19 cellular contexts compared by ENCODE assay signal in the genomic region with DNA sequence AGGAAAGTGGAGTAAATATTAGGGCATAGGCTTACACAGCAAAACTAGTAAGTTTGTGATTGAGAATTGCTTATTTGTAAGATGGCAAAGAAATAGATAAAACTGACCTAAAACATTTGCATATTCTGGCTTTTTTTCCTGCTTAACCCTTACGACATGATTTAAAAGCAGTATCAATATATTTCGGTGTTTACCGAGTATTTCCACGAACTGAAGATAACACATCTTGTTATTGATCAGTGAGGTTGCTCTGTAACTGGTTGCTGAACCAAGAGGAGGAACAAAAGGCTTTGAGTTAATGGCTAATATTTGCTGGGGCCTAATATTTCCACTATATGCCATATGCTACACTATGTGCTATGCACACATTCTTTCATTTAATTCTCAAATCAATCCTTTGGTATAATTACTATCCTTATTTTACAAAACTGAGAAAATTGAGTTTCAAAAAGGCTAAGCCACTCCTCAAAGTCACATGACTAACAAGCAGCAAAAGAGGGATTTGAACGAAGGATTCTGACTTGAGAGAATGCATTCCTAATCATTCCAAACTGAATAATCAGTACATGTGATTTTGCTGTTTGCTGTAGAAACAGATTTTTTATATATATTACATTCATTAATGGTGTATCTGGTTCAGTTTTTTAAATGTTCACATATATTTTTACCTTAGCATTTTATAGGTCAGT.
DNase-seq lines count a peak whose midpoint lies in the region; ATAC-seq, FAIRE-seq and TF ChIP-seq lines count a peak whose summit lies in the region.
"Had no signal": no experiment of that assay in that cellular context is flagged by ENCODE, and none has a peak within 500 bp of the region (broad histone marks: within the 10 kb centered on the region; RNA-seq: fewer than 3 reads in every experiment).

No MANE protein-coding gene starts in this region.

- no peak overlapping the region for H3K27ac ChIP-seq in K562 (ENCODE audit: extremely low read depth, low read depth, low read length)
- no peak overlapping the region for H3K27ac ChIP-seq in H1 (ENCODE audit: low read depth, low read length)
- H3K27ac ChIP-seq in neural progenitor cell, result no peak overlapping the region
- H3K27ac ChIP-seq in vagina, result peak overlapping the region; percentile 55
- H3K27ac ChIP-seq in tibial nerve, result peak overlapping the region in 1 of 4 donors; percentile 17
- H3K27ac ChIP-seq: SJCRH30 had no signal

- H3K4ac ChIP-seq in H1 (replicated peaks; ENCODE audit: insufficient read length, low read depth, low read length), result no peak overlapping the region

- H3K27ac Mint-ChIP-seq in neural progenitor cell (no peak overlapping the region), progenitor cell of endocrine pancreas (no peak overlapping the region)
- H3K27ac Mint-ChIP-seq: CD4-positive, CD25-positive, alpha-beta regulatory T cell had no signal

- in situ Hi-C loops in K562 (cut with MboI), result no loop called here

- H3K9ac ChIP-seq in K562 (ENCODE audit: insufficient read depth in 1 of 2, low read depth in 2 of 2, low read length in 2 of 2) (no peak overlapping the region), H1 (replicated peaks in 1 of 4; ENCODE audit: extremely low read depth in 1 of 4, low read depth in 3 of 4, low read length in 3 of 4) (no peak overlapping the region), neural progenitor cell (no peak overlapping the region)

- H3K4me3 ChIP-seq in K562 (no peak overlapping the region), H1 (ENCODE audit: extremely low read depth in 1 of 4, insufficient read depth in 2 of 4, low read depth in 3 of 4, low read length in 4 of 4) (no peak overlapping the region), neural progenitor cell (no peak overlapping the region), vagina (no peak overlapping the region), tibial nerve (no peak overlapping the region)
- H3K4me3 ChIP-seq: SJCRH30 had no signal

- H3K79me1 ChIP-seq in H1 (ENCODE audit: low read depth, low read length), result no peaks in the 10 kb centered on the region

- POLR2A ChIA-PET in K562 (lab: Yijun Ruan, JAX) (no interaction called here), H1 (lab: Charles Lee; ENCODE audit: partially characterized antibody) (no interaction called here)

- H3K79me2 ChIP-seq in K562 (ENCODE audit: control insufficient read depth, insufficient read depth, low read length) (no peaks in the 10 kb centered on the region), H1 (ENCODE audit: control insufficient read depth in 1 of 2, insufficient read depth in 2 of 2, low read length in 2 of 2) (no peaks in the 10 kb centered on the region), neural progenitor cell (ENCODE audit: low read depth) (no peaks in the 10 kb centered on the region)

- H3K4me3 Mint-ChIP-seq in neural progenitor cell (no peak overlapping the region), progenitor cell of endocrine pancreas (ENCODE audit: low read depth) (no peak overlapping the region)
- H3K4me3 Mint-ChIP-seq: CD4-positive, CD25-positive, alpha-beta regulatory T cell had no signal

- CTCF ChIA-PET in K562 (lab: Yijun Ruan, JAX; ENCODE audit: low intra/inter-chr PET ratio) (no interaction called here), H1 (lab: Charles Lee; ENCODE audit: partially characterized antibody) (no interaction called here)

- ATAC-seq in K562 (no peak), GM18861 (IDR thresholded peaks at IDR 0.05; ENCODE audit: unreplicated experiment) (no peak)

- no peaks in the 10 kb centered on the region for H3K23me2 ChIP-seq in H1 (ENCODE audit: low read depth, low read length)

- no peak overlapping the region for H3K23ac ChIP-seq in H1 (ENCODE audit: insufficient read length)

- TF ChIP-seq POLR2A in K562 (conservative IDR thresholded peaks at IDR 0.05) (no peak), H1 (IDR thresholded peaks at IDR 0.05; ENCODE audit: control extremely low read depth in 1 of 2, low read depth in 2 of 2, low read length in 2 of 2) (no peak), vagina (IDR thresholded peaks at IDR 0.05) (no peak), tibial nerve (IDR thresholded peaks at IDR 0.05) (no peak)

- H4K8ac ChIP-seq in H1 (ENCODE audit: extremely low read depth, insufficient read depth, low read length), result no peak overlapping the region

- no peak overlapping the region for H2BK120ac ChIP-seq in H1 (replicated peaks; ENCODE audit: low read depth, low read length)

- no peak overlapping the region for H3K56ac ChIP-seq in H1 (replicated peaks; ENCODE audit: insufficient read length, low read depth, low read length)

- BruUV-seq in K562 (replicated peaks; lab: Mats Ljungman, UMichigan), result no TSS peak

- no peak overlapping the region for H2BK5ac ChIP-seq in H1 (ENCODE audit: low read depth, low read length)

- H3K9me1 ChIP-seq in K562 (ENCODE audit: control insufficient read depth, insufficient read depth, low read length), result no peaks in the 10 kb centered on the region

- H3K14ac ChIP-seq in H1 (ENCODE audit: insufficient read length), result no peak overlapping the region

- H3K4me1 Mint-ChIP-seq in neural progenitor cell (peaks cover 25% of the 10 kb centered on the region), progenitor cell of endocrine pancreas (ENCODE audit: low read depth) (no peaks in the 10 kb centered on the region)
- H3K4me1 Mint-ChIP-seq: CD4-positive, CD25-positive, alpha-beta regulatory T cell had no signal

- H4K20me1 ChIP-seq in K562 (replicated peaks; ENCODE audit: control insufficient read depth, insufficient read depth, low read length) (no peaks in the 10 kb centered on the region), H1 (replicated peaks in 1 of 2; ENCODE audit: control insufficient read depth in 1 of 2, insufficient read depth in 2 of 2, low read length in 2 of 2) (no peaks in the 10 kb centered on the region), neural progenitor cell (ENCODE audit: low read depth) (no peaks in the 10 kb centered on the region)

- H4K5ac ChIP-seq in H1 (ENCODE audit: insufficient read length, low read depth, low read length), result no peak overlapping the region

- H2BK15ac ChIP-seq in H1 (ENCODE audit: low read length), result no peak overlapping the region

- H2AFZ ChIP-seq in K562 (ENCODE audit: low read depth, low read length) (no peak overlapping the region), H1 (ENCODE audit: low read length) (peak overlapping the region; percentile 36; the same call in 1 of the 2 replicates), neural progenitor cell (replicated peaks) (peak overlapping the region; percentile 83)

- TF ChIP-seq EP300 in K562 (IDR thresholded peaks at IDR 0.05; ENCODE audit: low read length), result no peak
- no peak for TF ChIP-seq EP300 in H1 (IDR thresholded peaks at IDR 0.05; ENCODE audit: borderline replicate concordance in 1 of 2, low read depth in 2 of 2, low read length in 2 of 2)
- no peak for TF ChIP-seq EP300 in tibial nerve (IDR thresholded peaks at IDR 0.05)

- intact Hi-C loops in K562 (cut with micrococcal nuclease), result no loop called here
- intact Hi-C loops in vagina (cut with DNase I), result no loop called here

- FAIRE-seq in K562 (lab: Jason Lieb, UNC) (no peak), H1 (lab: Jason Lieb, UNC) (no peak)
- FAIRE-seq: GM12892, RCC 7860 had no signal

- no peaks in the 10 kb centered on the region for H3F3A ChIP-seq in neural progenitor cell (ENCODE audit: low read depth)

- no peak overlapping the region for H2BK12ac ChIP-seq in H1 (ENCODE audit: low read depth, low read length)

- H3K4me2 ChIP-seq in K562 (ENCODE audit: insufficient read depth, low read length) (no peak overlapping the region), H1 (ENCODE audit: insufficient read depth in 1 of 2, low read depth in 2 of 2, low read length in 2 of 2) (no peak overlapping the region), neural progenitor cell (no peak overlapping the region)

- TF ChIP-seq CTCF in K562 (IDR thresholded peaks at IDR 0.05 in 2 of 3, conservative IDR thresholded peaks at IDR 0.05 in 1 of 3; ENCODE audit: insufficient read depth in 2 of 3, low read depth in 1 of 3, low read length in 3 of 3) (no peak), H1 (IDR thresholded peaks at IDR 0.05; ENCODE audit: control extremely low read depth in 1 of 3, insufficient read depth in 1 of 3, low read depth in 1 of 3, low read length in 3 of 3) (no peak), neural progenitor cell (IDR thresholded peaks at IDR 0.05) (no peak), vagina (IDR thresholded peaks at IDR 0.05) (no peak), progenitor cell of endocrine pancreas (IDR thresholded peaks at IDR 0.05; ENCODE audit: unreplicated experiment) (no peak), tibial nerve (IDR thresholded peaks at IDR 0.05) (no peak)

- H3K36me3 Mint-ChIP-seq in neural progenitor cell, result no peaks in the 10 kb centered on the region
- no peaks in the 10 kb centered on the region for H3K36me3 Mint-ChIP-seq in progenitor cell of endocrine pancreas (ENCODE audit: insufficient read depth)
- H3K36me3 Mint-ChIP-seq: CD4-positive, CD25-positive, alpha-beta regulatory T cell had no signal

- no peak overlapping the region for H4K91ac ChIP-seq in H1 (replicated peaks; ENCODE audit: insufficient read length, low read length)

- no peaks in the 10 kb centered on the region for H3K27me3 ChIP-seq in K562 (ENCODE audit: control insufficient read depth in 2 of 2, insufficient read depth in 2 of 2, low read length in 2 of 2)
- H3K27me3 ChIP-seq in H1 (replicated peaks in 1 of 4; ENCODE audit: control insufficient read depth in 3 of 4, extremely low read depth in 1 of 4, insufficient read depth in 3 of 4, low read length in 3 of 4), result no peaks in the 10 kb centered on the region
- H3K27me3 ChIP-seq in neural progenitor cell, result no peaks in the 10 kb centered on the region
- no peaks in the 10 kb centered on the region for H3K27me3 ChIP-seq in vagina
- H3K27me3 ChIP-seq in tibial nerve, result no peaks in the 10 kb centered on the region
- H3K27me3 ChIP-seq: SJCRH30 had no signal

- H2BK20ac ChIP-seq in H1 (ENCODE audit: low read length), result no peak overlapping the region

- WGBS in K562 (ENCODE audit: insufficient coverage, low coverage, missing lambda C conversion rate), result 0% methylated on average over 5 of the region's 5 CpGs
- 93% methylated on average over 5 of the region's 5 CpGs; no CpG with 5 or more reads in 1 of the 2 experiments for WGBS in H1 (ENCODE audit: extremely low coverage in 1 of 2, insufficient coverage in 1 of 2, insufficient read length in 1 of 2, insufficient replicate concordance in 2 of 2, low coverage in 1 of 2, low lambda C conversion rate in 2 of 2, missing lambda C conversion rate in 1 of 2), 2 experiments
- 91 to 94% methylated on average over 5 of the region's 5 CpGs for WGBS in tibial nerve, 2 donors

- no peaks in the 10 kb centered on the region for H3K27me3 Mint-ChIP-seq in neural progenitor cell (ENCODE audit: insufficient read depth, low read depth)
- H3K27me3 Mint-ChIP-seq in progenitor cell of endocrine pancreas, result no peaks in the 10 kb centered on the region
- H3K27me3 Mint-ChIP-seq: CD4-positive, CD25-positive, alpha-beta regulatory T cell had no signal

- TF ChIP-seq RAD21 in K562 (CRISPR knock-in tag; conservative IDR thresholded peaks at IDR 0.05 in 1 of 2, IDR thresholded peaks at IDR 0.05 in 1 of 2) (no peak), H1 (IDR thresholded peaks at IDR 0.05 in 1 of 2, conservative IDR thresholded peaks at IDR 0.05 in 1 of 2; ENCODE audit: low read depth in 2 of 2, low read length in 2 of 2) (no peak)

- H3K9me3 Mint-ChIP-seq in neural progenitor cell (no peaks in the 10 kb centered on the region), progenitor cell of endocrine pancreas (ENCODE audit: low read depth) (no peaks in the 10 kb centered on the region)
- H3K9me3 Mint-ChIP-seq: CD4-positive, CD25-positive, alpha-beta regulatory T cell had no signal

- H3K36me3 ChIP-seq in K562 (ENCODE audit: control insufficient read depth, insufficient read depth, low read length), result no peaks in the 10 kb centered on the region
- no peaks in the 10 kb centered on the region for H3K36me3 ChIP-seq in H1 (ENCODE audit: control insufficient read depth in 2 of 4, insufficient read depth in 4 of 4, low read length in 3 of 4)
- no peaks in the 10 kb centered on the region for H3K36me3 ChIP-seq in neural progenitor cell
- H3K36me3 ChIP-seq in vagina, result no peaks in the 10 kb centered on the region
- no peaks in the 10 kb centered on the region for H3K36me3 ChIP-seq in tibial nerve
- H3K36me3 ChIP-seq: SJCRH30 had no signal

- no peak for DNase-seq in K562 (ENCODE audit: extremely low read depth in 1 of 4, low spot score in 3 of 4)
- DNase-seq in H1 (ENCODE audit: low read depth in 1 of 2, low spot score in 2 of 2), result no peak
- no peak for DNase-seq in neural progenitor cell (ENCODE audit: low spot score)
- DNase-seq in vagina (ENCODE audit: extremely low spot score in 2 of 2), result no peak
- no peak for DNase-seq in progenitor cell of endocrine pancreas (ENCODE audit: low spot score, unreplicated experiment)
- no peak for DNase-seq in tibial nerve (ENCODE audit: low spot score in 2 of 2)
- DNase-seq: CD4-positive, CD25-positive, alpha-beta regulatory T cell; GOT3; KG1; NCI-H1092 treated with DMSO at 0.1 percent for 48 hours; NCI-H146; NCI-H2029; NCI-H524 treated with DMSO at 0.1 percent for 48 hours; NCI-H82; OCI-M1; SJCRH30 had no signal

- no peaks in the 10 kb centered on the region for H3K4me1 ChIP-seq in K562 (replicated peaks in 1 of 2; ENCODE audit: control insufficient read depth in 2 of 2, insufficient read depth in 2 of 2, low read length in 2 of 2)
- no peaks in the 10 kb centered on the region for H3K4me1 ChIP-seq in H1 (replicated peaks in 1 of 4; ENCODE audit: control insufficient read depth in 3 of 4, insufficient read depth in 4 of 4, low read length in 3 of 4)
- no peaks in the 10 kb centered on the region for H3K4me1 ChIP-seq in neural progenitor cell
- peaks cover 9% of the 10 kb centered on the region for H3K4me1 ChIP-seq in vagina
- peaks cover 0 to 16% (median 0%) of the 10 kb centered on the region in 4 donors for H3K4me1 ChIP-seq in tibial nerve
- H3K4me1 ChIP-seq: SJCRH30 had no signal

- no peak overlapping the region for H2AK5ac ChIP-seq in H1 (ENCODE audit: low read depth, low read length)

- no peak overlapping the region for H3K18ac ChIP-seq in H1 (ENCODE audit: extremely low read depth, low read length)

- H3K9me3 ChIP-seq in K562 (replicated peaks; ENCODE audit: control insufficient read depth, insufficient read depth, low read depth, low read length), result no peaks in the 10 kb centered on the region
- H3K9me3 ChIP-seq in H1 (ENCODE audit: insufficient read depth in 2 of 2, low read depth in 1 of 2, low read length in 1 of 2), result no peaks in the 10 kb centered on the region
- H3K9me3 ChIP-seq in neural progenitor cell (ENCODE audit: low read depth), result no peaks in the 10 kb centered on the region
- no peaks in the 10 kb centered on the region for H3K9me3 ChIP-seq in vagina
- no peaks in the 10 kb centered on the region for H3K9me3 ChIP-seq in tibial nerve
- H3K9me3 ChIP-seq: SJCRH30 had no signal
